ENCODE assay signal across 28 cellular contexts in genomic region chr16:78228704-78229103, GRCh38.
"Had no signal": no experiment of that assay in that cellular context is flagged by ENCODE, and none has a peak within 500 bp of the region (broad histone marks: within the 10 kb centered on the region; RNA-seq: fewer than 3 reads in every experiment).

No MANE protein-coding gene starts in this region.

- H3K4me1 ChIP-seq: ascending aorta, breast epithelium, colonic mucosa, gastrocnemius medialis, heart left ventricle had no signal

- H3K4me3 ChIP-seq: ascending aorta, breast epithelium, cardiac muscle cell, colonic mucosa, gastrocnemius medialis, heart left ventricle had no signal

- ATAC-seq: activated CD4-positive, alpha-beta T cell treated with anti-CD3 and anti-CD28 coated beads for 36 hours; activated CD8-positive, alpha-beta memory T cell treated with anti-CD3 and anti-CD28 coated beads, Interleukin-2, amount 10 ng/mL, durations not matched to agents 7 days and 5 days; activated CD8-positive, alpha-beta T cell treated with anti-CD3 and anti-CD28 coated beads, Interleukin-2, amount 10 ng/mL, durations not matched to agents 7 days and 5 days; activated naive CD4-positive, alpha-beta T cell treated with anti-CD3 and anti-CD28 coated beads, Interleukin-2, amount 50 U/mL, for 72 hours; activated T-cell treated with anti-CD3 and anti-CD28 coated beads, Interleukin-2, amount 50 U/mL, for 72 hours; esophagus mucosa; foreskin keratinocyte; gastrocnemius medialis; heart left ventricle had no signal

- H3K27ac ChIP-seq: ascending aorta, breast epithelium, cardiac muscle cell, colonic mucosa, foreskin keratinocyte, gastrocnemius medialis, heart left ventricle had no signal

- H3K36me3 ChIP-seq: ascending aorta, breast epithelium, cardiac muscle cell, colonic mucosa, gastrocnemius medialis, heart left ventricle had no signal

- H3K9me3 ChIP-seq: ascending aorta, breast epithelium, colonic mucosa, gastrocnemius medialis, heart left ventricle had no signal

- DNase-seq: activated CD4-positive, alpha-beta memory T cell treated with anti-CD3 and anti-CD28 coated beads for 36 hours; activated CD4-positive, alpha-beta T cell treated with anti-CD3 and anti-CD28 coated beads for 36 hours; activated CD4-positive, alpha-beta T cell treated with anti-CD3 and anti-CD28 coated beads, Interleukin-2, amount 10 ng/mL, durations not matched to agents 24 days and 14 days; activated CD4-positive, CD25-positive, alpha-beta regulatory T cell; activated CD4-positive, CD25-positive, alpha-beta regulatory T cell treated with anti-CD3 and anti-CD28 coated beads, Interleukin-2, amount 50 U/mL, for 72 hours; activated CD8-positive, alpha-beta memory T cell treated with anti-CD3 and anti-CD28 coated beads, Interleukin-2, amount 10 ng/mL, durations not matched to agents 7 days and 5 days; activated CD8-positive, alpha-beta memory T cell treated with anti-CD3 and anti-CD28 coated beads, Interleukin-2, amount 50 U/mL, for 4 hours; activated CD8-positive, alpha-beta T cell treated with anti-CD3 and anti-CD28 coated beads, Interleukin-2, amount 10 ng/mL, durations not matched to agents 7 days and 5 days; activated gamma-delta T cell; activated naive CD4-positive, alpha-beta T cell; activated naive CD4-positive, alpha-beta T cell treated with anti-CD3 and anti-CD28 coated beads, Interleukin-2, amount 10 ng/mL, durations not matched to agents 7 days and 5 days; activated naive CD8-positive, alpha-beta T cell treated with anti-CD3 and anti-CD28 coated beads, Interleukin-2, amount 10 ng/mL, durations not matched to agents 7 days and 5 days; activated T-cell treated with anti-CD3 and anti-CD28 coated beads, Interleukin-2, amount 50 U/mL, for 1 hour; activated T-cell treated with anti-CD3 and anti-CD28 coated beads, Interleukin-2, amount 50 U/mL, for 72 hours; central memory CD4-positive, alpha-beta T cell; cerebellar nuclear complex; colonic mucosa; effector CD8-positive, alpha-beta T cell; foreskin keratinocyte; gastrocnemius medialis; glutamatergic neuron; heart left ventricle; T-helper 2 cell had no signal

- H3K27me3 ChIP-seq: ascending aorta, breast epithelium, cardiac muscle cell, colonic mucosa, foreskin keratinocyte, gastrocnemius medialis, heart left ventricle had no signal
